18 cellular contexts compared by ENCODE assay signal in the genomic region with DNA sequence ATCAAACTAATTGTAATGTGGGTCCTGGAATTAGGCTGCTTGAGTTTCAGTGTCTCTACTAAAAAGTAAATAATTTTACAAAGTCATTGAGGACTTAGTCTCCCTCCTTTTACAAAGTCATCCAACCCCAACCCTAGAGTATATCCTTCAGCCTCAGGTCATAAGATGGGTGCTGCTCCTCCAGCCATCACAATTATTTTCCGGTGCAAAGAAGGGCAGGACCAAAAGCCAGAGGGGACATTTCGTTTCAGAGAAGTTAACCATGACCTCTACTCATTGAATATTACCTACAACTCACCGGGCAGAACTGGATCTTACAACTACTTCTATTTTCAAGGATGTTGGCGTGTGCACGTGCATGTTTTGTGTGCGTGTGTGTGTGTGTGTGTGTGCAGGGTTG.
DNase-seq lines count a peak whose midpoint lies in the region; ATAC-seq and TF ChIP-seq lines count a peak whose summit lies in the region.
"Had no signal": no experiment of that assay in that cellular context is flagged by ENCODE, and none has a peak within 500 bp of the region (broad histone marks: within the 10 kb centered on the region; RNA-seq: fewer than 3 reads in every experiment).

No MANE protein-coding gene starts in this region.

- DNase-seq in activated CD4-positive, alpha-beta T cell treated with anti-CD3 and anti-CD28 coated beads, Interleukin-2, amount 10 ng/mL, durations not matched to agents 7 days and 5 days: no peak
- DNase-seq in activated CD4-positive, alpha-beta T cell treated with anti-CD3 and anti-CD28 coated beads for 4 hours: no peak
- DNase-seq in activated naive CD8-positive, alpha-beta T cell treated with anti-CD3 and anti-CD28 coated beads, Interleukin-2, amount 50 U/mL, for 24 hours: no peak
- DNase-seq in activated naive CD8-positive, alpha-beta T cell treated with anti-CD3 and anti-CD28 coated beads for 36 hours: no peak
- DNase-seq in activated T-helper 1 cell treated with anti-CD3 and anti-CD28 coated beads, Interleukin-12 subunit alpha, Interleukin-12 subunit beta, Interleukin-2, Interleukin-4 antibody, amounts not matched to agents 30 ng/mL and 10 ng/mL and 1 ng/mL, durations not matched to agents 14 hours and 24 hours and 36 hours (ENCODE audit: low spot score): no peak
- DNase-seq in esophagus muscularis mucosa (ENCODE audit: extremely low spot score) (peak; percentile 64), NCI-H2081 treated with DMSO at 0.1 percent for 48 hours (lab: John Stamatoyannopoulos, UW) (no peak), CD1c-positive myeloid dendritic cell (ENCODE audit: extremely low spot score) (no peak)
- DNase-seq: ACHN; BE2C; C1 segment of cervical spinal cord; CD4-positive, alpha-beta T cell; DMS153; DMS79; GDM1; HCEC 1CT had no signal

- WGBS in esophagus muscularis mucosa: 84% methylated on average over 6 of the region's 6 CpGs

- TF ChIP-seq POLR2A in esophagus muscularis mucosa (IDR thresholded peaks at IDR 0.05; ENCODE audit: low read depth): no peak

- TF ChIP-seq CTCF in esophagus muscularis mucosa (IDR thresholded peaks at IDR 0.05): no peak

- H3K27me3 Mint-ChIP-seq in activated CD4-positive, alpha-beta T cell treated with anti-CD3 and anti-CD28 coated beads, Interleukin-2, amount 10 ng/mL, durations not matched to agents 7 days and 5 days: no peaks in the 10 kb centered on the region
- H3K27me3 Mint-ChIP-seq in activated naive CD8-positive, alpha-beta T cell treated with anti-CD3 and anti-CD28 coated beads, Interleukin-2, amount 50 U/mL, for 24 hours: no peaks in the 10 kb centered on the region
- no peaks in the 10 kb centered on the region for H3K27me3 Mint-ChIP-seq in activated naive CD8-positive, alpha-beta T cell treated with anti-CD3 and anti-CD28 coated beads for 36 hours
- H3K27me3 Mint-ChIP-seq in activated T-helper 1 cell treated with anti-CD3 and anti-CD28 coated beads, Interleukin-12 subunit alpha, Interleukin-12 subunit beta, Interleukin-2, Interleukin-4 antibody, amounts not matched to agents 30 ng/mL and 10 ng/mL and 1 ng/mL, durations not matched to agents 14 hours and 24 hours and 36 hours (ENCODE audit: insufficient read depth): no peaks in the 10 kb centered on the region
- H3K27me3 Mint-ChIP-seq: CD4-positive, alpha-beta T cell had no signal

- CTCF ChIA-PET in activated CD4-positive, alpha-beta T cell treated with anti-CD3 and anti-CD28 coated beads, Interleukin-2, amount 10 ng/mL, durations not matched to agents 7 days and 5 days (lab: Charles Lee): interaction anchor here (1.0 to 1.4 kb wide), 2 partner anchors 13 to 32 kb away, joined by 3 to 4 read pairs; no protein-coding TSS in a partner anchor

- peaks cover 0 to 4% (median 0%) of the 10 kb centered on the region in 4 donors for H3K4me1 ChIP-seq in esophagus muscularis mucosa
- H3K4me1 ChIP-seq: BE2C had no signal

- no peak overlapping the region for H3K4me3 ChIP-seq in esophagus muscularis mucosa
- H3K4me3 ChIP-seq: GM23338 had no signal

- H3K4me3 Mint-ChIP-seq in activated CD4-positive, alpha-beta T cell treated with anti-CD3 and anti-CD28 coated beads, Interleukin-2, amount 10 ng/mL, durations not matched to agents 7 days and 5 days: no peak overlapping the region
- H3K4me3 Mint-ChIP-seq in activated naive CD8-positive, alpha-beta T cell treated with anti-CD3 and anti-CD28 coated beads, Interleukin-2, amount 50 U/mL, for 24 hours: no peak overlapping the region
- H3K4me3 Mint-ChIP-seq in activated naive CD8-positive, alpha-beta T cell treated with anti-CD3 and anti-CD28 coated beads for 36 hours: no peak overlapping the region
- H3K4me3 Mint-ChIP-seq in activated T-helper 1 cell treated with anti-CD3 and anti-CD28 coated beads, Interleukin-12 subunit alpha, Interleukin-12 subunit beta, Interleukin-2, Interleukin-4 antibody, amounts not matched to agents 30 ng/mL and 10 ng/mL and 1 ng/mL, durations not matched to agents 14 hours and 24 hours and 36 hours: no peak overlapping the region
- H3K4me3 Mint-ChIP-seq: CD4-positive, alpha-beta T cell; GM23338 had no signal

- no peaks in the 10 kb centered on the region for H3K36me3 ChIP-seq in esophagus muscularis mucosa
- H3K36me3 ChIP-seq: BE2C had no signal

- ATAC-seq in activated naive CD8-positive, alpha-beta T cell treated with anti-CD3 and anti-CD28 coated beads, Interleukin-2, amount 50 U/mL, for 24 hours: no peak
- ATAC-seq: GM23338 had no signal

- no peaks in the 10 kb centered on the region for H3K9me3 Mint-ChIP-seq in activated CD4-positive, alpha-beta T cell treated with anti-CD3 and anti-CD28 coated beads, Interleukin-2, amount 10 ng/mL, durations not matched to agents 7 days and 5 days
- no peaks in the 10 kb centered on the region for H3K9me3 Mint-ChIP-seq in activated naive CD8-positive, alpha-beta T cell treated with anti-CD3 and anti-CD28 coated beads, Interleukin-2, amount 50 U/mL, for 24 hours
- no peaks in the 10 kb centered on the region for H3K9me3 Mint-ChIP-seq in activated naive CD8-positive, alpha-beta T cell treated with anti-CD3 and anti-CD28 coated beads for 36 hours
- H3K9me3 Mint-ChIP-seq in activated T-helper 1 cell treated with anti-CD3 and anti-CD28 coated beads, Interleukin-12 subunit alpha, Interleukin-12 subunit beta, Interleukin-2, Interleukin-4 antibody, amounts not matched to agents 30 ng/mL and 10 ng/mL and 1 ng/mL, durations not matched to agents 14 hours and 24 hours and 36 hours: no peaks in the 10 kb centered on the region
- H3K9me3 Mint-ChIP-seq: CD4-positive, alpha-beta T cell; GM23338 had no signal

- H3K4me1 Mint-ChIP-seq in activated CD4-positive, alpha-beta T cell treated with anti-CD3 and anti-CD28 coated beads, Interleukin-2, amount 10 ng/mL, durations not matched to agents 7 days and 5 days: peaks cover 50% of the 10 kb centered on the region
- peaks cover 79% of the 10 kb centered on the region for H3K4me1 Mint-ChIP-seq in activated naive CD8-positive, alpha-beta T cell treated with anti-CD3 and anti-CD28 coated beads, Interleukin-2, amount 50 U/mL, for 24 hours
- peaks cover 52% of the 10 kb centered on the region for H3K4me1 Mint-ChIP-seq in activated naive CD8-positive, alpha-beta T cell treated with anti-CD3 and anti-CD28 coated beads for 36 hours
- peaks cover 91% of the 10 kb centered on the region for H3K4me1 Mint-ChIP-seq in activated T-helper 1 cell treated with anti-CD3 and anti-CD28 coated beads, Interleukin-12 subunit alpha, Interleukin-12 subunit beta, Interleukin-2, Interleukin-4 antibody, amounts not matched to agents 30 ng/mL and 10 ng/mL and 1 ng/mL, durations not matched to agents 14 hours and 24 hours and 36 hours (ENCODE audit: low read depth)
- H3K4me1 Mint-ChIP-seq: GM23338 had no signal

- TF ChIP-seq EP300 in esophagus muscularis mucosa (IDR thresholded peaks at IDR 0.05): no peak

- no peak overlapping the region for H3K27ac ChIP-seq in esophagus muscularis mucosa (replicated peaks in 1 of 4)
- H3K27ac ChIP-seq: HL-60 had no signal

- intact Hi-C loops in activated T-helper 1 cell treated with anti-CD3 and anti-CD28 coated beads, Interleukin-12 subunit alpha, Interleukin-12 subunit beta, Interleukin-2, Interleukin-4 antibody, amounts not matched to agents 30 ng/mL and 10 ng/mL and 1 ng/mL, durations not matched to agents 14 hours and 24 hours and 36 hours (cut with micrococcal nuclease): no loop called here
- intact Hi-C loops in esophagus muscularis mucosa (cut with DNase I): no loop called here

- H3K27ac Mint-ChIP-seq in activated CD4-positive, alpha-beta T cell treated with anti-CD3 and anti-CD28 coated beads, Interleukin-2, amount 10 ng/mL, durations not matched to agents 7 days and 5 days: peak overlapping the region; percentile 63
- peak overlapping the region; percentile 25 for H3K27ac Mint-ChIP-seq in activated naive CD8-positive, alpha-beta T cell treated with anti-CD3 and anti-CD28 coated beads, Interleukin-2, amount 50 U/mL, for 24 hours
- no peak overlapping the region for H3K27ac Mint-ChIP-seq in activated naive CD8-positive, alpha-beta T cell treated with anti-CD3 and anti-CD28 coated beads for 36 hours
- H3K27ac Mint-ChIP-seq in activated T-helper 1 cell treated with anti-CD3 and anti-CD28 coated beads, Interleukin-12 subunit alpha, Interleukin-12 subunit beta, Interleukin-2, Interleukin-4 antibody, amounts not matched to agents 30 ng/mL and 10 ng/mL and 1 ng/mL, durations not matched to agents 14 hours and 24 hours and 36 hours: peak overlapping the region; percentile 29
- H3K27ac Mint-ChIP-seq: GM23338 had no signal

- H3K36me3 Mint-ChIP-seq in activated CD4-positive, alpha-beta T cell treated with anti-CD3 and anti-CD28 coated beads, Interleukin-2, amount 10 ng/mL, durations not matched to agents 7 days and 5 days (ENCODE audit: low read depth): peaks cover 2% of the 10 kb centered on the region
- H3K36me3 Mint-ChIP-seq in activated naive CD8-positive, alpha-beta T cell treated with anti-CD3 and anti-CD28 coated beads, Interleukin-2, amount 50 U/mL, for 24 hours (ENCODE audit: low read depth): no peaks in the 10 kb centered on the region
- no peaks in the 10 kb centered on the region for H3K36me3 Mint-ChIP-seq in activated naive CD8-positive, alpha-beta T cell treated with anti-CD3 and anti-CD28 coated beads for 36 hours
- H3K36me3 Mint-ChIP-seq in activated T-helper 1 cell treated with anti-CD3 and anti-CD28 coated beads, Interleukin-12 subunit alpha, Interleukin-12 subunit beta, Interleukin-2, Interleukin-4 antibody, amounts not matched to agents 30 ng/mL and 10 ng/mL and 1 ng/mL, durations not matched to agents 14 hours and 24 hours and 36 hours (ENCODE audit: low read depth): peaks cover 13% of the 10 kb centered on the region

- no peaks in the 10 kb centered on the region for H3K27me3 ChIP-seq in esophagus muscularis mucosa
- H3K27me3 ChIP-seq: BE2C had no signal

- H3K9me3 ChIP-seq in esophagus muscularis mucosa: no peaks in the 10 kb centered on the region
- H3K9me3 ChIP-seq: BE2C had no signal

- POLR2A ChIA-PET in activated CD4-positive, alpha-beta T cell treated with anti-CD3 and anti-CD28 coated beads, Interleukin-2, amount 10 ng/mL, durations not matched to agents 7 days and 5 days (lab: Charles Lee): no interaction called here
